Comparison of ENCODE assay signal across 18 cellular contexts in the genomic region with DNA sequence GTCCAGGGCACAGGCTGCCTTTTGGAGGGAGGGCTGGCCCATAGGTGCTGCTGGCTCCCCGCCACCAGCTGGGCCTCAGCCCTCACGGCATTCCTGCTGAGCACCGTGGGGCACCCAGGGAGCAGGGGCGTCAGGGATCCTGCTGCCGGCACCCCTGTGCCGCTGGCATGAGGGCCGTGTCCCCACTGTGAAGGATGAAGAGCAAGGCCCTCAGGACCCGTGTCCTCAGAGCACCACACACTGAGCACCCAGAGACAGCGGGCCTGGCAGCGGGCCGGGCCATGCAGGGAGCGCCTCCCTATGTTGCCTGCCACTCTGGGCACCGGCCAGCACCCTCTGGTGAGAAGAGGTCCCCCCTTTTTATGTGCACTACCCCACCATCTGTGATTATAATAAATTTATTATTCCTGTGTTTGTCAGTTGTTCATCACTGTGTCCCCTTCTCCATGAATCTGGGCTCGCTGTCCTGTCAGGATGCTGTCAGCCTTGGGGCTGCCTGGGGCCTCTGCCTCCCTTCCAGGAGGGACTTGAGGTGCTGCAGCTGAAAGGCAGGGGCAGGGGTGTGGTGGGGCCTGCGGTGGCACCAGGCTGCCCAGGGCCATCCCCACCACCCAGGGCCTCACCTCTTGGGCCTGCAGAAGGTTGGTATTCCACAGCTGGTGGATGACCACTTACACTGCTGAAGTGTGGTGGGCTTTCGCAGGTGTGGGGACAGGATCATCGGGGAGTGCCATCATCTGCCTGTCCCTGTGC.
DNase-seq lines count a peak whose midpoint lies in the region; ATAC-seq, FAIRE-seq and TF ChIP-seq lines count a peak whose summit lies in the region.
"Had no signal": no experiment of that assay in that cellular context is flagged by ENCODE, and none has a peak within 500 bp of the region (broad histone marks: within the 10 kb centered on the region; RNA-seq: fewer than 3 reads in every experiment).

No MANE protein-coding gene starts in this region.

- no peak overlapping the region for H2BK120ac ChIP-seq in H1 (replicated peaks; ENCODE audit: low read depth, low read length)

- H3K36me3 ChIP-seq in A673 (ENCODE audit: insufficient read depth, low read length, poor library complexity, severe bottlenecking) (peaks cover 35% of the 10 kb centered on the region), HEK293 (ENCODE audit: control insufficient read depth in 2 of 2, insufficient read depth in 1 of 2, low read length in 2 of 2) (peaks cover 0 to 56% of the 10 kb centered on the region in 2 experiments; a peak in 1 of 3 replicates), H1 (ENCODE audit: control insufficient read depth in 2 of 4, insufficient read depth in 4 of 4, low read length in 3 of 4) (peaks cover 7 to 26% (median 19%) of the 10 kb centered on the region in 4 experiments; a peak in 7 of 8 replicates), mucosa of descending colon (ENCODE audit: low read depth) (peaks cover 15% of the 10 kb centered on the region)

- no peak overlapping the region for H2BK20ac ChIP-seq in H1 (ENCODE audit: low read length)

- no peak overlapping the region for H3K9ac ChIP-seq in H1 (replicated peaks in 1 of 4; ENCODE audit: extremely low read depth in 1 of 4, low read depth in 3 of 4, low read length in 3 of 4)
- H3K9ac ChIP-seq: BLaER1 had no signal

- H2BK15ac ChIP-seq in H1 (ENCODE audit: low read length), result no peak overlapping the region

- peak overlapping the region; percentile 46; the same call in 1 of the 2 replicates for H4K8ac ChIP-seq in H1 (ENCODE audit: extremely low read depth, insufficient read depth, low read length)

- intact Hi-C loops in A673 (cut with micrococcal nuclease; ENCODE audit: unreplicated experiment) (no loop called here), mucosa of descending colon (cut with DNase I, micrococcal nuclease) (no loop called here)

- no peak overlapping the region for H2AFZ ChIP-seq in H1 (ENCODE audit: low read length)

- H3K9me3 ChIP-seq in A673 (ENCODE audit: low read depth, low read length, poor library complexity, severe bottlenecking) (no peaks in the 10 kb centered on the region), HEK293 (ENCODE audit: control insufficient read depth, insufficient read depth, low read depth, low read length) (no peaks in the 10 kb centered on the region), H1 (ENCODE audit: insufficient read depth in 2 of 2, low read depth in 1 of 2, low read length in 1 of 2) (no peaks in the 10 kb centered on the region), mucosa of descending colon (no peaks in the 10 kb centered on the region)
- H3K9me3 ChIP-seq: A549, BLaER1, HAP-1 had no signal

- H4K91ac ChIP-seq in H1 (replicated peaks; ENCODE audit: insufficient read length, low read length), result no peak overlapping the region

- no peak overlapping the region for H3K56ac ChIP-seq in H1 (replicated peaks; ENCODE audit: insufficient read length, low read depth, low read length)

- no peak for TF ChIP-seq EP300 in H1 (IDR thresholded peaks at IDR 0.05; ENCODE audit: borderline replicate concordance in 1 of 2, low read depth in 2 of 2, low read length in 2 of 2)

- no peak overlapping the region for H3K18ac ChIP-seq in H1 (ENCODE audit: extremely low read depth, low read length)

- H3K4me3 ChIP-seq in A673 (ENCODE audit: low read depth, low read length, poor library complexity, severe bottlenecking) (no peak overlapping the region), HEK293 (ENCODE audit: low read depth, low read length) (no peak overlapping the region), H1 (ENCODE audit: extremely low read depth in 1 of 4, insufficient read depth in 2 of 4, low read depth in 3 of 4, low read length in 4 of 4) (no peak overlapping the region), mucosa of descending colon (no peak overlapping the region)
- H3K4me3 ChIP-seq: A549, BLaER1, HAP-1 had no signal

- no peak overlapping the region for H3K14ac ChIP-seq in H1 (ENCODE audit: insufficient read length)

- TF ChIP-seq RAD21 in H1 (IDR thresholded peaks at IDR 0.05 in 1 of 2, conservative IDR thresholded peaks at IDR 0.05 in 1 of 2; ENCODE audit: low read depth in 2 of 2, low read length in 2 of 2), result no peak

- H3K23ac ChIP-seq in H1 (ENCODE audit: insufficient read length), result no peak overlapping the region

- H3K4me2 ChIP-seq in H1 (ENCODE audit: insufficient read depth in 1 of 2, low read depth in 2 of 2, low read length in 2 of 2), result no peak overlapping the region
- H3K4me2 ChIP-seq: A549, BLaER1 had no signal

- DNase-seq in A673 (ENCODE audit: low spot score) (no peak), H1 (ENCODE audit: low read depth in 1 of 2, low spot score in 2 of 2) (no peak), mucosa of descending colon (peak in 1 of 3 donors; percentile 38), anterior cingulate cortex (lab: John Stamatoyannopoulos, UW) (no peak)
- DNase-seq: KG1, NCI-H1436, NCI-H1930, NCI-H345, NCI-H524 treated with DMSO at 0.1 percent for 48 hours, PC-3, RPMI8226 had no signal

- TF ChIP-seq POLR2A in H1 (IDR thresholded peaks at IDR 0.05; ENCODE audit: control extremely low read depth in 1 of 2, low read depth in 2 of 2, low read length in 2 of 2), result no peak

- FAIRE-seq in H1 (lab: Jason Lieb, UNC), result no peak
- FAIRE-seq: A549, D721Med had no signal

- CTCF ChIA-PET in A673 (lab: Charles Lee), result no interaction called here
- CTCF ChIA-PET in HEK293 (lab: Yijun Ruan, JAX), result no interaction called here
- CTCF ChIA-PET in H1 (lab: Charles Lee; ENCODE audit: partially characterized antibody), result interaction anchor here (26.7 kb wide), 1 partner anchor 20 kb away, joined by 366 read pairs; no protein-coding TSS in a partner anchor

- ATAC-seq in mucosa of descending colon, result peak; percentile 1
- no peak for ATAC-seq in GM21529 (IDR thresholded peaks at IDR 0.05; ENCODE audit: unreplicated experiment)
- ATAC-seq in HG03342 (IDR thresholded peaks at IDR 0.05; ENCODE audit: unreplicated experiment), result no peak
- ATAC-seq: PC-3 had no signal

- POLR2A ChIA-PET in A673 (lab: Charles Lee; ENCODE audit: low non-redundant PET) (no interaction called here), HEK293 (lab: Yijun Ruan, JAX) (no interaction called here), H1 (lab: Charles Lee; ENCODE audit: partially characterized antibody) (no interaction called here)

- H3K79me2 ChIP-seq in H1 (ENCODE audit: control insufficient read depth in 1 of 2, insufficient read depth in 2 of 2, low read length in 2 of 2), result no peaks in the 10 kb centered on the region

- H3K4ac ChIP-seq in H1 (replicated peaks; ENCODE audit: insufficient read length, low read depth, low read length), result no peak overlapping the region

- H3K27me3 ChIP-seq in A673 (replicated peaks; ENCODE audit: insufficient read depth, low read depth, low read length, poor library complexity) (no peaks in the 10 kb centered on the region), H1 (replicated peaks in 1 of 4; ENCODE audit: control insufficient read depth in 3 of 4, extremely low read depth in 1 of 4, insufficient read depth in 3 of 4, low read length in 3 of 4) (no peaks in the 10 kb centered on the region)
- H3K27me3 ChIP-seq: BLaER1 had no signal

- BruUV-seq in A673 (replicated peaks; lab: Mats Ljungman, UMichigan), result TSS peak; percentile 82

- H4K5ac ChIP-seq in H1 (ENCODE audit: insufficient read length, low read depth, low read length), result no peak overlapping the region

- H3K23me2 ChIP-seq in H1 (ENCODE audit: low read depth, low read length), result no peaks in the 10 kb centered on the region

- peaks cover 0 to 10% of the 10 kb centered on the region in 2 experiments for H4K20me1 ChIP-seq in H1 (replicated peaks in 1 of 2; ENCODE audit: control insufficient read depth in 1 of 2, insufficient read depth in 2 of 2, low read length in 2 of 2)

- no peak overlapping the region for H2BK5ac ChIP-seq in H1 (ENCODE audit: low read depth, low read length)

- H3K27ac ChIP-seq in A673 (ENCODE audit: low read depth, low read length, poor library complexity, severe bottlenecking) (no peak overlapping the region), HEK293 (ENCODE audit: extremely low read depth, low read depth, low read length) (no peak overlapping the region), H1 (ENCODE audit: low read depth, low read length) (no peak overlapping the region)
- H3K27ac ChIP-seq: A549, BLaER1 had no signal

- TF ChIP-seq CTCF in A673 (conservative IDR thresholded peaks at IDR 0.05; ENCODE audit: low read depth, low read length) (no peak), HEK293 (tag by site-specific recombination; IDR thresholded peaks at IDR 0.05) (no peak), H1 (IDR thresholded peaks at IDR 0.05; ENCODE audit: control extremely low read depth in 1 of 3, insufficient read depth in 1 of 3, low read depth in 1 of 3, low read length in 3 of 3) (no peak), mucosa of descending colon (IDR thresholded peaks at IDR 0.05) (no peak)

- 89% methylated on average over 14 of the region's 17 CpGs; no CpG with 5 or more reads in 1 of the 2 experiments for WGBS in H1 (ENCODE audit: extremely low coverage in 1 of 2, insufficient coverage in 1 of 2, insufficient read length in 1 of 2, insufficient replicate concordance in 2 of 2, low coverage in 1 of 2, low lambda C conversion rate in 2 of 2, missing lambda C conversion rate in 1 of 2), 2 experiments

- H2AK5ac ChIP-seq in H1 (ENCODE audit: low read depth, low read length), result no peak overlapping the region

- H2BK12ac ChIP-seq in H1 (ENCODE audit: low read depth, low read length), result no peak overlapping the region

- no peaks in the 10 kb centered on the region for H3K4me1 ChIP-seq in A673 (ENCODE audit: insufficient read depth, low read length, poor library complexity, severe bottlenecking)
- H3K4me1 ChIP-seq in HEK293 (ENCODE audit: control insufficient read depth, insufficient read depth, low read length), result no peaks in the 10 kb centered on the region
- H3K4me1 ChIP-seq in H1 (replicated peaks in 1 of 4; ENCODE audit: control insufficient read depth in 3 of 4, insufficient read depth in 4 of 4, low read length in 3 of 4), result peaks cover 0 to 6% (median 4%) of the 10 kb centered on the region in 4 experiments; a peak in 4 of 7 replicates
- no peaks in the 10 kb centered on the region for H3K4me1 ChIP-seq in mucosa of descending colon (ENCODE audit: low read depth)
- H3K4me1 ChIP-seq: A549, HAP-1 had no signal

- no peaks in the 10 kb centered on the region for H3K79me1 ChIP-seq in H1 (ENCODE audit: low read depth, low read length)

TF ChIP-seq in HEK293, 187 proteins besides CTCF, POLR2A, EP300 and RAD21 (continues in another document):
- TF ChIP-seq ZNF391 (tag by site-specific recombination; IDR thresholded peaks at IDR 0.05; ENCODE audit: borderline replicate concordance, low read depth) (no peak), TCF7L2 (IDR thresholded peaks at IDR 0.05; ENCODE audit: borderline replicate concordance, low read depth, low read length) (no peak), PRDM1 (tag by site-specific recombination; IDR thresholded peaks at IDR 0.05) (no peak)

TF ChIP-seq in H1, 55 proteins besides CTCF, POLR2A, EP300 and RAD21 (continues in another document):
- TF ChIP-seq YY1 (IDR thresholded peaks at IDR 0.05; ENCODE audit: low read depth, low read length) (no peak), JUND (IDR thresholded peaks at IDR 0.05; ENCODE audit: low read length) (no peak)
